ENCODE assay signal across 10 cellular contexts in the genomic region with DNA sequence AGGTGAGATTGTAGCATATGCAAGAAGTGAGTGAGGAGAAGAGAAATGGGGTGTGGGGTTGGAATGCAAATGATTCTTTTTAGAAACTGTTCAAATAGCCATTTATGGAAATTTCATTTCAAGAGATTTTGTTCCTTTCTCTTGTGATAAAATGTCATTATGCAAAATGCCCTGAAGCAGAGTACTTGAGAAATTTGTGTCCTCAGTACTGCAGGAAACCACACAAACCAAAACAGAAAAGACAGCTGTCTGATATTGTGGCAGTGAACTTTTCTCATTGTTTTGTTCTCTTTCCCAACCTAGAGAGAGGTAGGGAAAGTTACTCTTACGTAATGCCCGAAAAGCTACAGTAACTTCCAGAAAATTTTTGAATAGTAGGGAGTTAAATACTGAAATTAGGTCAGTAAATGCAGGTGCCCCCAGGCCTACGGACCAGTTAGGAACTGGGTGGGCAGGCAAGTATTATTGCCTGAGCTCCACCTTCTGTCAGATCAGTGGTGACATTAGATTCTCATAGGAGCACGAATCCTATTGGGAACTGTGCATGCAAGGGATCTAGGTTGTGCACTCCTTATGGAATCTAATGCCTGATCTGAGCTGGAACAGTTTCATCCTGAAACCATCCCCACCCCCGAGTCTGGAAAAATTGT. TPM values are rescaled to one million over a fixed set of nuclear protein-coding genes. Genes with fewer than 3 reads are reported as not detected.
DNase-seq lines count a peak whose midpoint lies in the region; ATAC-seq and TF ChIP-seq lines count a peak whose summit lies in the region.
"Had no signal": no experiment of that assay in that cellular context is flagged by ENCODE, and none has a peak within 500 bp of the region (broad histone marks: within the 10 kb centered on the region; RNA-seq: fewer than 3 reads in every experiment).

No MANE protein-coding gene starts in this region.

- H3K4me1 Mint-ChIP-seq in activated CD8-positive, alpha-beta T cell treated with anti-CD3 and anti-CD28 coated beads for 36 hours (ENCODE audit: low read depth): peaks cover 51% of the 10 kb centered on the region

- POLR2A ChIA-PET in activated CD8-positive, alpha-beta T cell treated with anti-CD3 and anti-CD28 coated beads for 36 hours (lab: Charles Lee): no interaction called here

- H3K4me1 ChIP-seq in heart left ventricle: peaks cover 0 to 41% (median 8%) of the 10 kb centered on the region in 12 donors
- H3K4me1 ChIP-seq in uterus: peaks cover 0 to 4% of the 10 kb centered on the region in 2 donors
- H3K4me1 ChIP-seq in left lung: peaks cover 0 to 31% of the 10 kb centered on the region in 2 donors

- no peak for DNase-seq in left ventricle myocardium superior
- DNase-seq in heart left ventricle: no peak
- no peak for DNase-seq in activated CD8-positive, alpha-beta T cell treated with anti-CD3 and anti-CD28 coated beads for 36 hours
- no peak for DNase-seq in uterus
- DNase-seq in left lung: no peak
- no peak for DNase-seq in SHP77 (lab: John Stamatoyannopoulos, UW)
- no peak for DNase-seq in HT-29 (ENCODE audit: low spot score)
- DNase-seq: RPMI8226 had no signal

- H3K27me3 ChIP-seq in heart left ventricle (no peaks in the 10 kb centered on the region), uterus (no peaks in the 10 kb centered on the region), left lung (no peaks in the 10 kb centered on the region)

- ATAC-seq in left ventricle myocardium superior: peak; percentile 8
- ATAC-seq in heart left ventricle: no peak
- ATAC-seq in HG03039 (IDR thresholded peaks at IDR 0.05; ENCODE audit: unreplicated experiment): peak; percentile 87
- ATAC-seq in activated CD8-positive, alpha-beta T cell treated with anti-CD3 and anti-CD28 coated beads for 36 hours: peak; percentile 30
- ATAC-seq in left lung: no peak

- no peaks in the 10 kb centered on the region for H3K27me3 Mint-ChIP-seq in activated CD8-positive, alpha-beta T cell treated with anti-CD3 and anti-CD28 coated beads for 36 hours
- H3K27me3 Mint-ChIP-seq: dendritic cell treated with granulocyte-macrophage colony-stimulating factor and Interleukin-4, amounts not matched to agents 40 ng/mL and 50 ng/mL, for 4 days had no signal

- WGBS in heart left ventricle, 4 donors: 65 to 76% (median 69%) methylated on average over 5 of the region's 5 CpGs

- no peaks in the 10 kb centered on the region for H3K9me3 Mint-ChIP-seq in activated CD8-positive, alpha-beta T cell treated with anti-CD3 and anti-CD28 coated beads for 36 hours
- H3K9me3 Mint-ChIP-seq: dendritic cell treated with granulocyte-macrophage colony-stimulating factor and Interleukin-4, amounts not matched to agents 40 ng/mL and 50 ng/mL, for 4 days had no signal

- CTCF ChIA-PET in activated CD8-positive, alpha-beta T cell treated with anti-CD3 and anti-CD28 coated beads for 36 hours (lab: Charles Lee): interaction anchor here (1.1 kb wide), 1 partner anchor 89 kb away, joined by 3 read pairs; no protein-coding TSS in a partner anchor

- TF ChIP-seq POLR2A in heart left ventricle (IDR thresholded peaks at IDR 0.05): no peak
- no peak for TF ChIP-seq POLR2A in uterus (IDR thresholded peaks at IDR 0.05)

- H3K4me3 ChIP-seq in heart left ventricle (no peak overlapping the region), uterus (no peak overlapping the region), left lung (no peak overlapping the region)

- H3K36me3 ChIP-seq in heart left ventricle (peaks cover 0 to 100% (median 97%) of the 10 kb centered on the region in 9 donors), uterus (no peaks in the 10 kb centered on the region), left lung (peaks cover 0 to 76% of the 10 kb centered on the region in 2 donors)

- peak overlapping the region; percentile 64 for H3K27ac Mint-ChIP-seq in activated CD8-positive, alpha-beta T cell treated with anti-CD3 and anti-CD28 coated beads for 36 hours
- H3K27ac Mint-ChIP-seq: dendritic cell treated with granulocyte-macrophage colony-stimulating factor and Interleukin-4, amounts not matched to agents 40 ng/mL and 50 ng/mL, for 4 days had no signal

- H3K4me3 Mint-ChIP-seq in activated CD8-positive, alpha-beta T cell treated with anti-CD3 and anti-CD28 coated beads for 36 hours: no peak overlapping the region
- H3K4me3 Mint-ChIP-seq: dendritic cell treated with granulocyte-macrophage colony-stimulating factor and Interleukin-4, amounts not matched to agents 40 ng/mL and 50 ng/mL, for 4 days had no signal

- H3K27ac ChIP-seq in heart left ventricle (peak overlapping the region in 5 of 12 donors; percentile 6 to 56 (median 17)), uterus (peak overlapping the region; percentile 17 to 30), left lung (peak overlapping the region in 1 of 2 donors; percentile 46)

- TF ChIP-seq CTCF in heart left ventricle (IDR thresholded peaks at IDR 0.05): no peak
- TF ChIP-seq CTCF in activated CD8-positive, alpha-beta T cell treated with anti-CD3 and anti-CD28 coated beads for 36 hours (IDR thresholded peaks at IDR 0.05): no peak
- TF ChIP-seq CTCF in uterus (IDR thresholded peaks at IDR 0.05): no peak
- TF ChIP-seq CTCF in left lung (IDR thresholded peaks at IDR 0.05): no peak

- H3K9me3 ChIP-seq in heart left ventricle (no peaks in the 10 kb centered on the region), uterus (no peaks in the 10 kb centered on the region), left lung (no peaks in the 10 kb centered on the region)

- intact Hi-C loops in left ventricle myocardium superior (cut with micrococcal nuclease) (no loop called here), heart left ventricle (cut with DNase I) (loop anchor here in 3 of 10 donors (10.0 kb wide), 3 partner anchors 70 to 220 kb away; no protein-coding TSS in a partner anchor), uterus (cut with DNase I; ENCODE audit: low total_unique reads) (no loop called here), left lung (cut with DNase I) (no loop called here)
- intact Hi-C loops in activated CD8-positive, alpha-beta T cell treated with anti-CD3 and anti-CD28 coated beads for 36 hours (cut with micrococcal nuclease): no loop called here

- peaks cover 58% of the 10 kb centered on the region for H3K36me3 Mint-ChIP-seq in activated CD8-positive, alpha-beta T cell treated with anti-CD3 and anti-CD28 coated beads for 36 hours (ENCODE audit: low read depth)

RNA-seq across cellular contexts. Expression of a gene that starts 34.0 kb away (rescaled TPM):
- 314 TPM for total RNA-seq in left ventricle myocardium superior
- 100 to 1,000 TPM; 154 to 426 (median 287) TPM for total RNA-seq in heart left ventricle
- 100 to 1,000 TPM in 1 of 2 donors, 10 to 100 TPM in 1; 55.3 to 276 TPM for polyA plus RNA-seq in heart left ventricle
- total RNA-seq in activated CD8-positive, alpha-beta T cell treated with anti-CD3 and anti-CD28 coated beads for 36 hours: 100 to 1,000 TPM in 1 of 2 experiments, 10 to 100 TPM in 1; 99.8 to 102 TPM
- total RNA-seq in uterus: 100 to 1,000 TPM in 1 of 4 donors, 10 to 100 TPM in 3; 50.2 to 127 (median 64.3) TPM
- 10 to 100 TPM; 61.1 to 68.5 TPM for total RNA-seq in left lung
- 32.8 and 36.0 TPM in 2 replicates for total RNA-seq in HT-29 (2014; rRNA removed; shearing (Covaris generic))

Comparison
In these comparisons a context has a peak if more than half of its experiments do, and no peak if none do; other contexts are left out.
1. ATAC-seq: peak in left ventricle myocardium superior (single experiment), HG03039 (single experiment) and activated CD8-positive, alpha-beta T cell treated with anti-CD3 and anti-CD28 coated beads for 36 hours (single experiment); none in heart left ventricle (0 of 4) and left lung (single experiment).